ENCODE assay signal across 1 cellular context in the genomic region with DNA sequence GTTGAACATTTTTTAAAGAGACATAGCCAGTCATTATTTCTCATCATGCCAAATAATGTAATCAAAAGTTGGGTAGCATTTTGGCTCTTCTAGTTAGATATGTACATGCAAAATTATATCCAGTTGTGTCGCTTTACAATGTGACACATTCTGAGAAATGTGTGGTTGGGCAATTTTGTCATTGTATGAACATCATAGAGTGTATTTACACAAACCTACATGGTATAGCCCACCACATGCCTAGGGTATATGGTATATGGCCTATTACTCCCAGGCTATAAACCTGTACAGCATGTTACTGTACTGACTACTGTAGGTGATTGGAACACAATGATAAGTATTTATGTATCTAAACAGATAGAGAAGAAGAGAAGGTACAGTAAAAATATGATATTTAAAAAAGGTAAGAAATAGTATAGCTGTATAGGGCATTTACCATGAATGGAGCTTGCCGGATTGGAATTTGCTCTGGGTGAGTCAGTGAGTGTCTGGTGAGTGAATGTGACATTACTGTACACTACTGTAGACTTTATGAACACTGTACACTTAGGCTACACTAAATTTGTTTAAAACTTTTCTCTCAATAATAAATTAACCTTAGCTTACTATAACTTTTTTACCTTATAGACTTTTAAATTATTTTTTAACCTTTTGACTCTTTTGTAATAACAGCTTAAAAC.
TF ChIP-seq lines count a peak whose summit lies in the region.

No MANE protein-coding gene starts in this region.

TF ChIP-seq in SK-N-SH treated with all-trans-retinoic acid at 6 μM for 48 hours, 23 proteins besides CTCF, POLR2A, EP300 and RAD21 (continued from another document):
- no peak for TF ChIP-seq TOX (CRISPR knock-in tag; IDR thresholded peaks at IDR 0.05; ENCODE audit: borderline replicate concordance)
- TF ChIP-seq ZFP3 (CRISPR knock-in tag; IDR thresholded peaks at IDR 0.05): no peak
- TF ChIP-seq PPARA (CRISPR knock-in tag; IDR thresholded peaks at IDR 0.05; ENCODE audit: borderline replicate concordance): no peak
- TF ChIP-seq TSHZ2 (CRISPR knock-in tag; IDR thresholded peaks at IDR 0.05): no peak
- TF ChIP-seq BACH2 (CRISPR knock-in tag; IDR thresholded peaks at IDR 0.05; ENCODE audit: borderline replicate concordance): no peak
- no peak for TF ChIP-seq TCF4 (CRISPR knock-in tag; IDR thresholded peaks at IDR 0.05; ENCODE audit: borderline replicate concordance)
- no peak for TF ChIP-seq ARNTL (CRISPR knock-in tag; IDR thresholded peaks at IDR 0.05; ENCODE audit: borderline replicate concordance, low read depth)
